23 cellular contexts compared by ENCODE assay signal in genomic region chr9:128629136-128629535, GRCh38. TPM values are rescaled to one million over a fixed set of nuclear protein-coding genes. Genes with fewer than 3 reads are reported as not detected.
DNase-seq lines count a peak whose midpoint lies in the region; ATAC-seq, FAIRE-seq and TF ChIP-seq lines count a peak whose summit lies in the region.
"Had no signal": no experiment of that assay in that cellular context is flagged by ENCODE, and none has a peak within 500 bp of the region (broad histone marks: within the 10 kb centered on the region; RNA-seq: fewer than 3 reads in every experiment).

No MANE protein-coding gene starts in this region.

- no peaks in the 10 kb centered on the region for H4K20me1 ChIP-seq in HepG2 (ENCODE audit: insufficient read depth, low read length)
- peaks cover 3% of the 10 kb centered on the region for H4K20me1 ChIP-seq in neural progenitor cell (ENCODE audit: low read depth)

- peaks cover 50% of the 10 kb centered on the region for H3K36me3 Mint-ChIP-seq in central memory CD8-positive, alpha-beta T cell (ENCODE audit: insufficient read depth)
- H3K36me3 Mint-ChIP-seq in neural progenitor cell = peaks cover 36% of the 10 kb centered on the region

- TF ChIP-seq CTCF in HepG2 (CRISPR knock-in tag; IDR thresholded peaks at IDR 0.05) (no peak), right lobe of liver (IDR thresholded peaks at IDR 0.05) (no peak), neural progenitor cell (IDR thresholded peaks at IDR 0.05) (no peak), ascending aorta (IDR thresholded peaks at IDR 0.05) (no peak)

- intact Hi-C loops in HepG2 (cut with micrococcal nuclease; ENCODE audit: unreplicated experiment) = no loop called here
- intact Hi-C loops in right lobe of liver (cut with DNase I) = no loop called here
- intact Hi-C loops in ascending aorta (cut with DNase I) = no loop called here

- WGBS in HepG2 (ENCODE audit: low lambda C conversion rate) = 96% methylated on average over 10 of the region's 10 CpGs
- 77% methylated on average over 4 of the region's 10 CpGs for WGBS in right lobe of liver (ENCODE audit: insufficient coverage, low coverage, low lambda C conversion rate, missing lambda C conversion rate)

- TF ChIP-seq EP300 in HepG2 (IDR thresholded peaks at IDR 0.05; ENCODE audit: low read depth in 2 of 2, low read length in 2 of 2) (no peak), HepG2 (CRISPR knock-in tag; IDR thresholded peaks at IDR 0.05; ENCODE audit: borderline replicate concordance) (no peak)

- no peak overlapping the region for H3K4me3 Mint-ChIP-seq in central memory CD8-positive, alpha-beta T cell
- H3K4me3 Mint-ChIP-seq in neural progenitor cell = no peak overlapping the region
- H3K4me3 Mint-ChIP-seq: T-helper 2 cell treated with Interferon-gamma antibody and Interleukin-4, amounts not matched to agents 5 μg/mL and 100 μg/mL, for 36 hours had no signal

- H3K4me1 ChIP-seq in HepG2 (ENCODE audit: insufficient read depth, low read length) = peaks cover 11% of the 10 kb centered on the region
- H3K4me1 ChIP-seq in right lobe of liver = peaks cover 0 to 39% (median 3%) of the 10 kb centered on the region in 4 donors
- no peaks in the 10 kb centered on the region for H3K4me1 ChIP-seq in neural progenitor cell
- H3K4me1 ChIP-seq in ascending aorta = peaks cover 4 to 12% of the 10 kb centered on the region in 2 donors
- H3K4me1 ChIP-seq: breast epithelium had no signal

- BruUV-seq in HepG2 (replicated peaks; lab: Mats Ljungman, UMichigan) = no TSS peak

- no peak overlapping the region for H3K27ac ChIP-seq in HepG2 (ENCODE audit: extremely low read length, insufficient read depth, low read length)
- H3K27ac ChIP-seq in right lobe of liver = peak overlapping the region in 1 of 3 donors; percentile 62
- no peak overlapping the region for H3K27ac ChIP-seq in neural progenitor cell
- H3K27ac ChIP-seq in ascending aorta = peak overlapping the region in 1 of 2 donors; percentile 59
- H3K27ac ChIP-seq: neutrophil had no signal

- H3K27me3 ChIP-seq in HepG2 (ENCODE audit: control insufficient read depth in 1 of 2, insufficient read depth in 2 of 2, low read length in 2 of 2) = no peaks in the 10 kb centered on the region
- H3K27me3 ChIP-seq in right lobe of liver = no peaks in the 10 kb centered on the region
- H3K27me3 ChIP-seq in neural progenitor cell = no peaks in the 10 kb centered on the region
- H3K27me3 ChIP-seq in ascending aorta = no peaks in the 10 kb centered on the region
- H3K27me3 ChIP-seq: breast epithelium, esophagus squamous epithelium, neutrophil had no signal

- TF ChIP-seq RAD21 in HepG2 (CRISPR knock-in tag; IDR thresholded peaks at IDR 0.05) = no peak

- H2AFZ ChIP-seq in HepG2 (ENCODE audit: low read length) (no peak overlapping the region), neural progenitor cell (replicated peaks) (no peak overlapping the region)

- DNase-seq in HepG2 (ENCODE audit: low spot score) = no peak
- DNase-seq in right lobe of liver = no peak
- DNase-seq in central memory CD8-positive, alpha-beta T cell (ENCODE audit: low spot score in 2 of 2) = no peak
- DNase-seq in neural progenitor cell (ENCODE audit: low spot score) = no peak
- DNase-seq in stimulated activated naive CD4-positive, alpha-beta T cell (lab: John Stamatoyannopoulos, UW) = no peak
- no peak for DNase-seq in ascending aorta (ENCODE audit: low spot score in 2 of 2)
- DNase-seq in NCI-H187 treated with DMSO at 0.1 percent for 48 hours (lab: John Stamatoyannopoulos, UW) = no peak
- DNase-seq: activated CD8-positive, alpha-beta memory T cell treated with anti-CD3 and anti-CD28 coated beads, Interleukin-2, amount 50 U/mL, for 48 hours; activated naive CD4-positive, alpha-beta T cell; AML-193; DMS 273 treated with DMSO at 0.1 percent for 48 hours; esophagus squamous epithelium; GF-D8; MM.1S; NCI-H2029 treated with DMSO at 0.1 percent for 48 hours; NCI-H510A; SHP77 had no signal

- no peak for FAIRE-seq in HepG2 (lab: Jason Lieb, UNC)
- FAIRE-seq: GM12892 had no signal

- TF ChIP-seq POLR2A in HepG2 (IDR thresholded peaks at IDR 0.05; ENCODE audit: insufficient read depth in 1 of 2, low read depth in 2 of 2, low read length in 2 of 2) = no peak
- no peak for TF ChIP-seq POLR2A in right lobe of liver (IDR thresholded peaks at IDR 0.05)

- H3K27ac Mint-ChIP-seq in central memory CD8-positive, alpha-beta T cell (ENCODE audit: low read depth) = peak overlapping the region; percentile 62
- H3K27ac Mint-ChIP-seq in neural progenitor cell = peak overlapping the region; percentile 22
- H3K27ac Mint-ChIP-seq: T-helper 2 cell treated with Interferon-gamma antibody and Interleukin-4, amounts not matched to agents 5 μg/mL and 100 μg/mL, for 36 hours had no signal

- no peaks in the 10 kb centered on the region for H3K27me3 Mint-ChIP-seq in central memory CD8-positive, alpha-beta T cell
- peaks cover 12% of the 10 kb centered on the region for H3K27me3 Mint-ChIP-seq in neural progenitor cell (ENCODE audit: insufficient read depth, low read depth)

- no peaks in the 10 kb centered on the region for H3F3A ChIP-seq in neural progenitor cell (ENCODE audit: low read depth)

- CTCF ChIA-PET in HepG2 (lab: Yijun Ruan, JAX; ENCODE audit: low intra/inter-chr PET ratio, low total read pairs) = no interaction called here

- H3K9ac ChIP-seq in HepG2 (ENCODE audit: insufficient read depth, low read depth, low read length) (no peak overlapping the region), neural progenitor cell (no peak overlapping the region)

- peaks cover 5% of the 10 kb centered on the region for H3K4me1 Mint-ChIP-seq in central memory CD8-positive, alpha-beta T cell
- peaks cover 3% of the 10 kb centered on the region for H3K4me1 Mint-ChIP-seq in neural progenitor cell

- H3K4me3 ChIP-seq in HepG2 (replicated peaks in 1 of 3; ENCODE audit: insufficient read depth in 1 of 3, low read depth in 2 of 3, low read length in 3 of 3) (no peak overlapping the region), right lobe of liver (no peak overlapping the region), neural progenitor cell (no peak overlapping the region), ascending aorta (no peak overlapping the region)
- H3K4me3 ChIP-seq: breast epithelium, esophagus squamous epithelium had no signal

- in situ Hi-C loops in HepG2 (cut with HindIII; ENCODE audit: extremely low pct_ligation_motif_present, low pct_unique_long_range_greater_than_20kb) = no loop called here

- ATAC-seq in HepG2 (no peak), right lobe of liver (no peak), GM18502 (IDR thresholded peaks at IDR 0.05; ENCODE audit: poor library complexity, unreplicated experiment) (no peak)
- no peak for ATAC-seq in central memory CD8-positive, alpha-beta T cell (replicated peaks; ENCODE audit: extremely low read depth, poor library complexity, severe bottlenecking)
- ATAC-seq: activated CD4-positive, CD25-positive, alpha-beta regulatory T cell treated with anti-CD3 and anti-CD28 coated beads, Interleukin-2, amount 50 U/mL, for 24 hours had no signal

- POLR2A ChIA-PET in HepG2 (lab: Yijun Ruan, JAX) = no interaction called here

- no peaks in the 10 kb centered on the region for H3K79me2 ChIP-seq in HepG2 (ENCODE audit: insufficient read depth, low read length)
- no peaks in the 10 kb centered on the region for H3K79me2 ChIP-seq in neural progenitor cell (ENCODE audit: low read depth)

- peaks cover 32 to 64% of the 10 kb centered on the region in 2 experiments for H3K36me3 ChIP-seq in HepG2 (replicated peaks in 1 of 2; ENCODE audit: control insufficient read depth in 1 of 2, insufficient read depth in 2 of 2, low read length in 2 of 2)
- peaks cover 0 to 80% (median 35%) of the 10 kb centered on the region in 4 donors for H3K36me3 ChIP-seq in right lobe of liver
- no peaks in the 10 kb centered on the region for H3K36me3 ChIP-seq in neural progenitor cell
- peaks cover 81 to 99% of the 10 kb centered on the region in 2 donors for H3K36me3 ChIP-seq in ascending aorta
- H3K36me3 ChIP-seq: breast epithelium had no signal

- H3K9me3 Mint-ChIP-seq in central memory CD8-positive, alpha-beta T cell = no peaks in the 10 kb centered on the region
- H3K9me3 Mint-ChIP-seq in neural progenitor cell = no peaks in the 10 kb centered on the region
- H3K9me3 Mint-ChIP-seq: T-helper 2 cell treated with Interferon-gamma antibody and Interleukin-4, amounts not matched to agents 5 μg/mL and 100 μg/mL, for 36 hours had no signal

- H3K9me3 ChIP-seq in HepG2 (ENCODE audit: low read length) (no peaks in the 10 kb centered on the region), right lobe of liver (no peaks in the 10 kb centered on the region), neural progenitor cell (ENCODE audit: low read depth) (no peaks in the 10 kb centered on the region), ascending aorta (no peaks in the 10 kb centered on the region)
- H3K9me3 ChIP-seq: breast epithelium, esophagus squamous epithelium, neutrophil had no signal

- H3K4me2 ChIP-seq in HepG2 (ENCODE audit: low read depth, low read length) = no peak overlapping the region
- H3K4me2 ChIP-seq in neural progenitor cell = no peak overlapping the region

RNA-seq across cellular contexts. Expression of gene DYNC2I2, which starts 27.5 kb away (rescaled TPM):
- total RNA-seq in HepG2 (2016; rRNA removed; fragmentation: Illumina TruSeq; extraction: Trizol) (31.1 and 40.2 TPM in 2 replicates), right lobe of liver (10 to 100 TPM; 11.8 to 23.9 (median 18.8) TPM), neural progenitor cell (ENCODE audit: low replicate concordance) (45.9 and 141 TPM in 2 replicates), ascending aorta (49.9 TPM)
- total RNA-seq in HepG2 (2016; cell fraction: cytosol; rRNA removed; fragmentation: Illumina TruSeq; extraction: Trizol; ENCODE audit: low read depth) = 35.7 and 35.9 TPM in 2 replicates
- 30.0 and 41.4 TPM in 2 replicates for total RNA-seq in HepG2 (2016; cell fraction: insoluble cytoplasmic fraction; rRNA removed; fragmentation: Illumina TruSeq; extraction: Trizol)
- 44.4 and 48.2 TPM in 2 replicates for total RNA-seq in HepG2 (2016; cell fraction: membrane; rRNA removed; fragmentation: Illumina TruSeq; extraction: Trizol)
- total RNA-seq in HepG2 (2016; cell fraction: nucleus; rRNA removed; fragmentation: Illumina TruSeq; extraction: Trizol) = 29.1 and 30.6 TPM in 2 replicates
- 12.5 and 13.7 TPM in 2 replicates for polyA plus RNA-seq in HepG2 (2011; rRNA removed)
- polyA plus RNA-seq in HepG2 (2011; cell fraction: cytosol; rRNA removed) = 8.1 and 18.6 TPM in 2 replicates
- 38.0 and 51.4 TPM in 2 replicates for polyA plus RNA-seq in HepG2 (2011; cell fraction: nucleus; rRNA removed)
- 3.2 and 5.6 TPM in 2 replicates for polyA plus RNA-seq in HepG2 (2012)
- polyA plus RNA-seq in HepG2 (2016; cell fraction: cytosol; fragmentation: Illumina TruSeq; extraction: Trizol; ENCODE audit: low read depth) = 38.3 and 39.4 TPM in 2 replicates
- 29.4 and 33.1 TPM in 2 replicates for polyA plus RNA-seq in HepG2 (2016; cell fraction: insoluble cytoplasmic fraction; fragmentation: Illumina TruSeq; extraction: Trizol; ENCODE audit: low read depth)
- 37.6 and 43.8 TPM in 2 replicates for polyA plus RNA-seq in HepG2 (2016; cell fraction: membrane; fragmentation: Illumina TruSeq; extraction: Trizol; ENCODE audit: low read depth)
- 49.9 and 51.2 TPM in 2 replicates for polyA plus RNA-seq in HepG2 (2016; cell fraction: nucleus; fragmentation: Illumina TruSeq; extraction: Trizol; ENCODE audit: insufficient read depth, low read depth)
- 21.4 and 223 TPM in 2 replicates for polyA minus RNA-seq in HepG2 (2011; rRNA and poly(A)+ RNA removed; ENCODE audit: low replicate concordance)
- 7.2 and 10.8 TPM in 2 replicates for polyA minus RNA-seq in HepG2 (2011; cell fraction: cytosol; rRNA and poly(A)+ RNA removed)
- polyA minus RNA-seq in HepG2 (2011; cell fraction: nucleus; rRNA and poly(A)+ RNA removed) = 9.3 and 12.7 TPM in 2 replicates

RNA-seq across cellular contexts. Expression of gene SET, which starts 59.9 kb away (rescaled TPM):
- total RNA-seq in HepG2 (2016; rRNA removed; fragmentation: Illumina TruSeq; extraction: Trizol) (611 and 724 TPM in 2 replicates), right lobe of liver (100 to 1,000 TPM in 2 of 6 experiments, 10 to 100 TPM in 4; 57.4 to 110 (median 82.6) TPM), neural progenitor cell (ENCODE audit: low replicate concordance) (930 and 1,683 TPM in 2 replicates), ascending aorta (102 TPM)
- 134 and 142 TPM in 2 replicates for total RNA-seq in HepG2 (2016; cell fraction: cytosol; rRNA removed; fragmentation: Illumina TruSeq; extraction: Trizol; ENCODE audit: low read depth)
- 623 and 704 TPM in 2 replicates for total RNA-seq in HepG2 (2016; cell fraction: insoluble cytoplasmic fraction; rRNA removed; fragmentation: Illumina TruSeq; extraction: Trizol)
- total RNA-seq in HepG2 (2016; cell fraction: membrane; rRNA removed; fragmentation: Illumina TruSeq; extraction: Trizol) = 360 and 385 TPM in 2 replicates
- total RNA-seq in HepG2 (2016; cell fraction: nucleus; rRNA removed; fragmentation: Illumina TruSeq; extraction: Trizol) = 226 and 251 TPM in 2 replicates
- polyA plus RNA-seq in HepG2 (2011; rRNA removed) = 72.8 and 94.2 TPM in 2 replicates
- 44.1 and 56.3 TPM in 2 replicates for polyA plus RNA-seq in HepG2 (2011; cell fraction: cytosol; rRNA removed)
- 48.5 and 49.6 TPM in 2 replicates for polyA plus RNA-seq in HepG2 (2011; cell fraction: nucleus; rRNA removed)
- 275 and 331 TPM in 2 replicates for polyA plus RNA-seq in HepG2 (2012)
- polyA plus RNA-seq in HepG2 (2016; cell fraction: cytosol; fragmentation: Illumina TruSeq; extraction: Trizol; ENCODE audit: low read depth) = 120 and 147 TPM in 2 replicates
- polyA plus RNA-seq in HepG2 (2016; cell fraction: insoluble cytoplasmic fraction; fragmentation: Illumina TruSeq; extraction: Trizol; ENCODE audit: low read depth) = 668 and 723 TPM in 2 replicates
- 247 and 252 TPM in 2 replicates for polyA plus RNA-seq in HepG2 (2016; cell fraction: membrane; fragmentation: Illumina TruSeq; extraction: Trizol; ENCODE audit: low read depth)
- 360 TPM in 2 replicates for polyA plus RNA-seq in HepG2 (2016; cell fraction: nucleus; fragmentation: Illumina TruSeq; extraction: Trizol; ENCODE audit: insufficient read depth, low read depth)
- 44.1 and 254 TPM in 2 replicates for polyA minus RNA-seq in HepG2 (2011; rRNA and poly(A)+ RNA removed; ENCODE audit: low replicate concordance)
- 141 and 156 TPM in 2 replicates for polyA minus RNA-seq in HepG2 (2011; cell fraction: cytosol; rRNA and poly(A)+ RNA removed)
- 82.4 and 87.9 TPM in 2 replicates for polyA minus RNA-seq in HepG2 (2011; cell fraction: nucleus; rRNA and poly(A)+ RNA removed)
